In genomic region chr20:54134445-54135220, GRCh38 we compare ENCODE assay signal across 1 cellular context.
TF ChIP-seq lines count a peak whose summit lies in the region.

No MANE protein-coding gene starts in this region.

TF ChIP-seq in HCT116, 20 proteins besides CTCF, POLR2A, EP300 and RAD21 (continued from another document):
- TF ChIP-seq ZBTB33 (IDR thresholded peaks at IDR 0.05; ENCODE audit: extremely low read depth, insufficient replicate concordance, low read length): no peak
- no peak for TF ChIP-seq ATF3 (IDR thresholded peaks at IDR 0.05)
- no peak for TF ChIP-seq SIN3A (IDR thresholded peaks at IDR 0.05; ENCODE audit: low read depth)
- TF ChIP-seq FOSL1 (IDR thresholded peaks at IDR 0.05; ENCODE audit: low read depth): peak; percentile 48; the same call in 1 of the 2 replicates
- TF ChIP-seq ZFX (IDR thresholded peaks at IDR 0.05): no peak
- TF ChIP-seq SP1 (IDR thresholded peaks at IDR 0.05; ENCODE audit: low read depth): peak; percentile 43
- 0 out of 2 replicates have a peak, but pooled peaks have one; percentile 20 for TF ChIP-seq CEBPB (IDR thresholded peaks at IDR 0.05; ENCODE audit: low read depth)
- no peak for TF ChIP-seq EZH2 (IDR thresholded peaks at IDR 0.05)
- TF ChIP-seq EZH2phosphoT487 (IDR thresholded peaks at IDR 0.05; ENCODE audit: borderline replicate concordance): no peak
- TF ChIP-seq POLR2AphosphoS5 (IDR thresholded peaks at IDR 0.05; ENCODE audit: low read depth, low read length): no peak; the same call in 1 of the 2 replicates
- 0 out of 2 replicates have a peak, but pooled peaks have one; percentile 21 for TF ChIP-seq CBX3 (IDR thresholded peaks at IDR 0.05; ENCODE audit: low read depth)
- peak; percentile 25 for TF ChIP-seq TCF7L2 (IDR thresholded peaks at IDR 0.05; ENCODE audit: borderline replicate concordance, extremely low read depth, insufficient read depth, insufficient read length)
- TF ChIP-seq ELF1 (IDR thresholded peaks at IDR 0.05; ENCODE audit: borderline replicate concordance, low read depth): no peak
- no peak for TF ChIP-seq YY1 (IDR thresholded peaks at IDR 0.05; ENCODE audit: extremely low read depth, insufficient replicate concordance, low read depth, low read length)
- TF ChIP-seq MAX (IDR thresholded peaks at IDR 0.05): peak; percentile 61; the same call in 1 of the 2 replicates
